ENCODE assay signal across 10 cellular contexts in genomic region chr18:13374468-13375301, GRCh38.
DNase-seq lines count a peak whose midpoint lies in the region; ATAC-seq, FAIRE-seq and TF ChIP-seq lines count a peak whose summit lies in the region.
"Had no signal": no experiment of that assay in that cellular context is flagged by ENCODE, and none has a peak within 500 bp of the region (broad histone marks: within the 10 kb centered on the region; RNA-seq: fewer than 3 reads in every experiment).

No MANE protein-coding gene starts in this region.

- H3K23ac ChIP-seq in trophoblast cell (ENCODE audit: low read length), result no peak overlapping the region

- peak overlapping the region; percentile 53 for H3K4me3 Mint-ChIP-seq in activated T-helper 2 cell treated with anti-CD3 and anti-CD28 coated beads, Interferon-gamma antibody, Interleukin-2, Interleukin-4, amounts not matched to agents 10 μg/mL and 5 μg/mL and 100 μg/mL, durations not matched to agents 14 hours and 24 hours and 36 hours (ENCODE audit: low read depth)

- no peaks in the 10 kb centered on the region for H3K36me3 Mint-ChIP-seq in activated T-helper 2 cell treated with anti-CD3 and anti-CD28 coated beads, Interferon-gamma antibody, Interleukin-2, Interleukin-4, amounts not matched to agents 10 μg/mL and 5 μg/mL and 100 μg/mL, durations not matched to agents 14 hours and 24 hours and 36 hours (ENCODE audit: low read depth)

- no peaks in the 10 kb centered on the region for H3K36me3 ChIP-seq in HCT116 (ENCODE audit: control insufficient read depth in 1 of 2, insufficient read depth in 2 of 2, low read length in 2 of 2)
- H3K36me3 ChIP-seq in kidney (ENCODE audit: control insufficient read depth in 1 of 2, insufficient read depth in 2 of 2, low read length in 2 of 2), result no peaks in the 10 kb centered on the region
- no peaks in the 10 kb centered on the region for H3K36me3 ChIP-seq in trophoblast cell (ENCODE audit: control insufficient read depth in 1 of 2, insufficient read depth in 2 of 2, low read length in 2 of 2)

- FAIRE-seq in A549 (lab: Jason Lieb, UNC) (no peak), kidney (lab: Jason Lieb, UNC) (no peak)
- FAIRE-seq: G401.6 had no signal

- TF ChIP-seq CTCF in A549 (IDR thresholded peaks at IDR 0.05) (no peak), HCT116 (IDR thresholded peaks at IDR 0.05 in 2 of 3, conservative IDR thresholded peaks at IDR 0.05 in 1 of 3; ENCODE audit: borderline replicate concordance in 1 of 3, insufficient read depth in 1 of 3, low read depth in 2 of 3, low read length in 2 of 3) (no peak), kidney (IDR thresholded peaks at IDR 0.05; ENCODE audit: borderline replicate concordance, extremely low read depth, insufficient read depth) (no peak)

- ATAC-seq in A549 (peak; percentile 55 to 59; a peak in 5 of 6 replicates), HCT116 (peak; percentile 49), HG03135 (IDR thresholded peaks at IDR 0.05; ENCODE audit: unreplicated experiment) (no peak)

- no peak overlapping the region for H2BK120ac ChIP-seq in trophoblast cell (ENCODE audit: insufficient read depth, low read length, poor library complexity)

- H3K4me3 ChIP-seq in A549, result no peak overlapping the region
- H3K4me3 ChIP-seq in HCT116 (replicated peaks in 1 of 2; ENCODE audit: low read depth in 1 of 2, low read length in 2 of 2), result no peak overlapping the region
- no peak overlapping the region for H3K4me3 ChIP-seq in kidney (ENCODE audit: low read length in 2 of 2)
- H3K4me3 ChIP-seq in trophoblast cell (ENCODE audit: low read depth, low read length), result no peak overlapping the region

- no peak overlapping the region for H2AK5ac ChIP-seq in trophoblast cell (ENCODE audit: low read length)

- H4K91ac ChIP-seq in trophoblast cell (ENCODE audit: low read depth, low read length), result no peak overlapping the region

- H2BK12ac ChIP-seq in trophoblast cell (ENCODE audit: low read length), result no peak overlapping the region

- no peak overlapping the region for H4K8ac ChIP-seq in trophoblast cell (ENCODE audit: low read depth, low read length)

- H3K79me1 ChIP-seq in trophoblast cell (ENCODE audit: low read length), result no peaks in the 10 kb centered on the region

- no peak for TF ChIP-seq EP300 in A549 (IDR thresholded peaks at IDR 0.05)

- H3K27me3 Mint-ChIP-seq in activated T-helper 2 cell treated with anti-CD3 and anti-CD28 coated beads, Interferon-gamma antibody, Interleukin-2, Interleukin-4, amounts not matched to agents 10 μg/mL and 5 μg/mL and 100 μg/mL, durations not matched to agents 14 hours and 24 hours and 36 hours (ENCODE audit: low read depth), result no peaks in the 10 kb centered on the region

- no peaks in the 10 kb centered on the region for H3K9me3 Mint-ChIP-seq in activated T-helper 2 cell treated with anti-CD3 and anti-CD28 coated beads, Interferon-gamma antibody, Interleukin-2, Interleukin-4, amounts not matched to agents 10 μg/mL and 5 μg/mL and 100 μg/mL, durations not matched to agents 14 hours and 24 hours and 36 hours

- CTCF ChIA-PET in A549 (lab: Yijun Ruan, JAX) (interaction anchor here (0.8 kb wide), 1 partner anchor 19 kb away, joined by 3 read pairs; no protein-coding TSS in a partner anchor), HCT116 (lab: Charles Lee) (no interaction called here)

- H3K27ac ChIP-seq in A549 (peak overlapping the region; percentile 46 to 85; a peak in 5 of 6 replicates), HCT116 (ENCODE audit: low read depth, low read length) (peak overlapping the region; percentile 28; the same call in 1 of the 2 replicates), kidney (ENCODE audit: low read depth in 2 of 2, low read length in 2 of 2) (peak overlapping the region; percentile 20 to 51), trophoblast cell (ENCODE audit: low read depth, low read length) (no peak overlapping the region)
- H3K27ac ChIP-seq: parathyroid adenoma had no signal

- no peak for TF ChIP-seq POLR2A in A549 (IDR thresholded peaks at IDR 0.05; ENCODE audit: low read length)
- no peak for TF ChIP-seq POLR2A in HCT116 (IDR thresholded peaks at IDR 0.05; ENCODE audit: borderline replicate concordance, extremely low read depth, insufficient read depth, insufficient read length)

- POLR2A ChIA-PET in A549 (lab: Yijun Ruan, JAX) (interaction anchor here (1.0 kb wide), 1 partner anchor 10 kb away, joined by 3 read pairs; no protein-coding TSS in a partner anchor), HCT116 (lab: Charles Lee) (no interaction called here)

- H4K20me1 ChIP-seq in HCT116 (ENCODE audit: insufficient read depth), result no peaks in the 10 kb centered on the region

- peak overlapping the region; percentile 61 for H3K4me2 ChIP-seq in A549
- H3K4me2 ChIP-seq in HCT116 (ENCODE audit: low read length), result peak overlapping the region; percentile 56
- no peak overlapping the region for H3K4me2 ChIP-seq in trophoblast cell (ENCODE audit: low read length)

- no peaks in the 10 kb centered on the region for H3K9me2 ChIP-seq in HCT116 (ENCODE audit: insufficient read depth)

- no peaks in the 10 kb centered on the region for H3K9me3 ChIP-seq in A549
- H3K9me3 ChIP-seq in HCT116 (ENCODE audit: control insufficient read depth in 1 of 2, insufficient read depth in 1 of 2, low read depth in 1 of 2, low read length in 2 of 2), result no peaks in the 10 kb centered on the region
- no peaks in the 10 kb centered on the region for H3K9me3 ChIP-seq in kidney (ENCODE audit: control insufficient read depth in 1 of 2, low read length in 2 of 2)
- peaks cover 4% of the 10 kb centered on the region for H3K9me3 ChIP-seq in trophoblast cell (ENCODE audit: insufficient read depth, low read depth, low read length)

- H2BK5ac ChIP-seq in trophoblast cell (ENCODE audit: low read depth, low read length, poor library complexity), result no peak overlapping the region

- H3K79me2 ChIP-seq in HCT116 (ENCODE audit: insufficient read depth, low read length), result no peaks in the 10 kb centered on the region
- H3K79me2 ChIP-seq in trophoblast cell (ENCODE audit: control insufficient read depth, insufficient read depth, low read length, poor library complexity), result no peaks in the 10 kb centered on the region
- H3K79me2 ChIP-seq: parathyroid adenoma had no signal

- no peak overlapping the region for H3K14ac ChIP-seq in trophoblast cell (ENCODE audit: low read length)

- no peaks in the 10 kb centered on the region for H3K27me3 ChIP-seq in HCT116 (ENCODE audit: insufficient read depth, low read length)
- no peaks in the 10 kb centered on the region for H3K27me3 ChIP-seq in trophoblast cell (ENCODE audit: insufficient read depth, low read length)

- H3K27ac Mint-ChIP-seq in activated T-helper 2 cell treated with anti-CD3 and anti-CD28 coated beads, Interferon-gamma antibody, Interleukin-2, Interleukin-4, amounts not matched to agents 10 μg/mL and 5 μg/mL and 100 μg/mL, durations not matched to agents 14 hours and 24 hours and 36 hours, result peak overlapping the region; percentile 93

- H3K4ac ChIP-seq in trophoblast cell (ENCODE audit: low read depth, low read length), result no peak overlapping the region

- TF ChIP-seq RAD21 in A549 (conservative IDR thresholded peaks at IDR 0.05 in 1 of 2, IDR thresholded peaks at IDR 0.05 in 1 of 2) (no peak), HCT116 (IDR thresholded peaks at IDR 0.05; ENCODE audit: low read depth) (no peak)

- H3K18ac ChIP-seq in trophoblast cell (ENCODE audit: low read length), result no peak overlapping the region

- no peak overlapping the region for H4K12ac ChIP-seq in trophoblast cell (ENCODE audit: low read depth, low read length)

- 79% methylated on average over 10 of the region's 17 CpGs for WGBS in A549 (ENCODE audit: missing lambda C conversion rate)
- WGBS in trophoblast cell (ENCODE audit: extremely low coverage, insufficient coverage, insufficient read length), result no CpG with 5 or more reads among the region's 17 CpGs

- RAD21 ChIA-PET in HCT116 (lab: Charles Lee; ENCODE audit: low non-redundant PET in 1 of 2, low total read pairs in 2 of 2, uncharacterized antibody in 2 of 2, unreplicated experiment in 2 of 2), result no interaction called here

- peaks cover 22% of the 10 kb centered on the region for H3K4me1 ChIP-seq in A549
- peaks cover 21 to 28% of the 10 kb centered on the region in 2 experiments for H3K4me1 ChIP-seq in HCT116 (ENCODE audit: control insufficient read depth in 1 of 2, insufficient read depth in 2 of 2, low read length in 2 of 2)
- peaks cover 0 to 10% of the 10 kb centered on the region in 2 donors for H3K4me1 ChIP-seq in kidney (ENCODE audit: control insufficient read depth in 1 of 2, insufficient read depth in 1 of 2, low read depth in 1 of 2, low read length in 2 of 2)
- peaks cover 0 to 1% of the 10 kb centered on the region in 2 experiments for H3K4me1 ChIP-seq in trophoblast cell (ENCODE audit: control insufficient read depth in 1 of 2, insufficient read depth in 2 of 2, low read length in 2 of 2)

- H3K9ac ChIP-seq in HCT116 (ENCODE audit: low read length) (no peak overlapping the region), kidney (ENCODE audit: low read length in 2 of 2) (no peak overlapping the region), trophoblast cell (ENCODE audit: low read length) (no peak overlapping the region)
- H3K9ac ChIP-seq: parathyroid adenoma had no signal

- DNase-seq in A549 (ENCODE audit: low read depth in 1 of 2, low spot score in 1 of 2) (peak in 1 of 2 experiments; percentile 5), HCT116 (ENCODE audit: low read depth, low spot score) (no peak), kidney (no peak), KBM-7 (no peak), putamen (ENCODE audit: low spot score) (no peak), trophoblast cell (no peak)
- DNase-seq in activated T-helper 2 cell treated with anti-CD3 and anti-CD28 coated beads, Interferon-gamma antibody, Interleukin-2, Interleukin-4, amounts not matched to agents 10 μg/mL and 5 μg/mL and 100 μg/mL, durations not matched to agents 14 hours and 24 hours and 36 hours (ENCODE audit: low spot score), result no peak

- in situ Hi-C loops in KBM-7 (cut with MboI; ENCODE audit: low pct_unique_long_range_greater_than_20kb, low sequenced_read_pairs), result no loop called here

- intact Hi-C loops in HCT116 (cut with micrococcal nuclease) (no loop called here), kidney (cut with DNase I) (no loop called here)
- intact Hi-C loops in activated T-helper 2 cell treated with anti-CD3 and anti-CD28 coated beads, Interferon-gamma antibody, Interleukin-2, Interleukin-4, amounts not matched to agents 10 μg/mL and 5 μg/mL and 100 μg/mL, durations not matched to agents 14 hours and 24 hours and 36 hours (cut with micrococcal nuclease), result loop anchor here (1.0 to 5.0 kb wide), 6 partner anchors 64 to 427 kb away; partner anchors contain the start of gene SEH1L

- peaks cover 73% of the 10 kb centered on the region for H3K4me1 Mint-ChIP-seq in activated T-helper 2 cell treated with anti-CD3 and anti-CD28 coated beads, Interferon-gamma antibody, Interleukin-2, Interleukin-4, amounts not matched to agents 10 μg/mL and 5 μg/mL and 100 μg/mL, durations not matched to agents 14 hours and 24 hours and 36 hours (ENCODE audit: low read depth)

- no TSS peak for BruUV-seq in HCT116 (replicated peaks; lab: Mats Ljungman, UMichigan)

- H2AFZ ChIP-seq in HCT116 (ENCODE audit: low read depth, low read length, poor library complexity, severe bottlenecking) (peak overlapping the region; percentile 28), trophoblast cell (ENCODE audit: insufficient read depth, low read length, poor library complexity) (no peak overlapping the region)
- H2AFZ ChIP-seq: parathyroid adenoma had no signal

TF ChIP-seq in A549, 52 proteins besides CTCF, POLR2A, EP300 and RAD21 (continues in another document):
- TF ChIP-seq TP53 (CRISPR knock-in tag; IDR thresholded peaks at IDR 0.05), result no peak
